In the genomic region with DNA sequence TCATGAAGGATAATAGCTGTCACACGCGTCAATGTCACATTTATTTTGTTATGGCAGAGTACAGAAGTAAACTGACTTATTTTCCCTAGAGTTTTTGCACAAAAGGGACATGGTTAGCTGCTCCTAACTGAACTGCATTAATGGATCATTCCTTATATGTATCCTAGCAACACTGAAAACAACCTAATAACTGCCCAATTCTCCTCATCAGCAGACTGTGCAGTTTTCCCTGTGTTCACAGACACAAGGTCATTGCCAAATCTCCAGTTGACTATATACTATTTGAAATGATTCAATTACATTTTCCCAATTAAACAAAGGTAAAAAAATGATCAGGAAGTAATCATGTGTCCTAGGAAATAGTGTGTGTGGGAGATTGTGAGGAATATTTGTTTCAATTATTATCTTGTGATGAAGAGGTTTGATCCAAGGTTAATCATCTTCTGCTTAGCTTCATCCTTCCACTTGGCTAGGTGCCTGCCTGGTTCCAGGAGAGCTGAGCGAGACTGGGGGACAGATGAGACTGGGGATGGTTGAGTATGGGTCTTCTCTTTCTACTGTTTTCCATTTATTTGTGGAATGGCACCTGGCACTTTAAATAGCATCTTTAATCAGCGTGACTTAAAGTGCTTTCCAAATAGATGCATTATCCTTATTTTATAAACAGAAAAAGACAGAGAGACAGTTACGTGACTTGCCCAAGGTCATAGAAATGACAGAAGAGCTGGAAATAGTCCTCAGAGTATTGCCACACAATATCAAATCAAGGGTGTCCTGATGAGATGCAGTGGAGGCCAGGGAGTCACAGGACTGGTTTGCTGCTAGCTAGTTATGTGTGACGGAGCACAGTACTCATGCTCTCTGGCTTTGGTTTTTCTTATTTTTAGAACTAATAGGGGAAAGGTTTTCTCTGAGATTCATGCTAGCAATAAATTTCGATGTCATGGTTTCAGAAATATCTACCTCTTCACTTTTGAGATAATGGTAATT, we compare ENCODE assay signal across 15 cellular contexts.
DNase-seq lines count a peak whose midpoint lies in the region; ATAC-seq, FAIRE-seq and TF ChIP-seq lines count a peak whose summit lies in the region.
"Had no signal": no experiment of that assay in that cellular context is flagged by ENCODE, and none has a peak within 500 bp of the region (broad histone marks: within the 10 kb centered on the region; RNA-seq: fewer than 3 reads in every experiment).

No MANE protein-coding gene starts in this region.

- peaks cover 0 to 5% (median 0%) of the 10 kb centered on the region in 5 experiments for H3K9me3 Mint-ChIP-seq in brain
- H3K9me3 Mint-ChIP-seq: HFFc6 had no signal

- peak; percentile 86 for FAIRE-seq in islet of Langerhans (lab: Jason Lieb, UNC)
- FAIRE-seq: K562 had no signal

- peak; percentile 15 for DNase-seq in NCI-H1105 treated with DMSO at 0.1 percent for 48 hours (lab: John Stamatoyannopoulos, UW)
- no peak for DNase-seq in NCI-H1105 (lab: John Stamatoyannopoulos, UW)
- peak; percentile 70 to 88 for DNase-seq in NCI-H1930 (lab: John Stamatoyannopoulos, UW)
- DNase-seq in HK-2 (ENCODE audit: unreplicated experiment): no peak
- DNase-seq: C1 segment of cervical spinal cord, HFFc6, NCI-H2029, NCI-H510A treated with DMSO at 0.1 percent for 48 hours, SHP77 had no signal

- H3K27me3 Mint-ChIP-seq in brain: peaks cover 3% of the 10 kb centered on the region

- ATAC-seq in HG03521 (IDR thresholded peaks at IDR 0.05; ENCODE audit: unreplicated experiment) (no peak), HG02678 (IDR thresholded peaks at IDR 0.05; ENCODE audit: unreplicated experiment) (no peak)
- ATAC-seq: K562, SK-N-SH treated with all-trans-retinoic acid at 6 μM for 48 hours had no signal

- H3K36me3 Mint-ChIP-seq in brain: no peaks in the 10 kb centered on the region

- H3K4me3 Mint-ChIP-seq in brain: no peak overlapping the region
- H3K4me3 Mint-ChIP-seq: HFFc6 had no signal

- H3K4me1 Mint-ChIP-seq in brain: no peaks in the 10 kb centered on the region

- peak overlapping the region in 3 of 5 experiments; percentile 13 to 37 (median 19) for H3K27ac Mint-ChIP-seq in brain
- H3K27ac Mint-ChIP-seq: HFFc6 had no signal

- no peak for TF ChIP-seq CTCF in brain (conservative IDR thresholded peaks at IDR 0.05)

Comparison
In these comparisons a context has a peak if more than half of its experiments do, and no peak if none do; other contexts are left out.
1. DNase-seq: peak in NCI-H1105 treated with DMSO at 0.1 percent for 48 hours (single experiment) and NCI-H1930 (2 of 2); none in NCI-H1105 (single experiment) and HK-2 (single experiment).